In the genomic region with DNA sequence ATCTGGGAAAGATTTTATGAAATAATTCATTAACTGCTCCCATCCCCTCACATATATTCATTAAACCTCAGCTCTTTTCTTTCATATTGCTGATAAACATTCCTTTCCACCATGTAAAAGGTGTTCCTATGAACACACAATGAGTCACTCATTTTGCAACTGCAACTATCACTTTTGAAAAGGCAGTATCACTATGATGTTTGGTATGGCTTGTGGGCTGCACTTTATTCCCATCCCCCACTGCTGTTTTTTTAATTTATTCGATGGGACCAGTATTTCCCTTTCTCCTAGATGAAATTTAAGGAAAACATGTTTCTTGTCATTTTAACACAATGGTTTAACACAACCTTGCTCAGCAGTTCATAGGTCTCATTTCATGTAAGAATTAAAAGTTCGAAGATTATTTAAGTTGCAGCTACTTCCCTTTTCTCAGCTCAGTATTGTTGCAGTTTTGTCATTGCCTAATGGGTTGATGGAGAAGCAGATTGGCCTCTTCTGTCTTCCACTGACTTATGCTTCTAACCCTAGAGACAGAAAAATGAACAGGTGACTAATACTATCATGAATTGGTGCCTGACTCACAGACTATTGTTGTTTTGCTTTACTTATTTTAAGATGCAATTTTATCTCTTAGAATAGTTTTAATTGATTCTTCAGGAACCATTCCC, we compare ENCODE assay signal across 10 cellular contexts.
DNase-seq lines count a peak whose midpoint lies in the region; ATAC-seq, FAIRE-seq and TF ChIP-seq lines count a peak whose summit lies in the region.
"Had no signal": no experiment of that assay in that cellular context is flagged by ENCODE, and none has a peak within 500 bp of the region (broad histone marks: within the 10 kb centered on the region; RNA-seq: fewer than 3 reads in every experiment).

No MANE protein-coding gene starts in this region.

- FAIRE-seq in urothelium cell line (lab: Jason Lieb, UNC): no peak

- H3K4me1 Mint-ChIP-seq in MCF 10A (ENCODE audit: insufficient read depth, unreplicated experiment): peaks cover 12% of the 10 kb centered on the region

- TF ChIP-seq EP300 in esophagus muscularis mucosa (IDR thresholded peaks at IDR 0.05): no peak

- ATAC-seq in HG02943 (IDR thresholded peaks at IDR 0.05; ENCODE audit: low read depth, unreplicated experiment): peak; percentile 82
- ATAC-seq: effector memory CD8-positive, alpha-beta T cell had no signal

- no peaks in the 10 kb centered on the region for H3K36me3 ChIP-seq in breast epithelium
- no peaks in the 10 kb centered on the region for H3K36me3 ChIP-seq in esophagus muscularis mucosa
- H3K36me3 ChIP-seq: BLaER1 had no signal

- CTCF ChIA-PET in MCF 10A (lab: Yijun Ruan, JAX): interaction anchor here (0.6 to 3.2 kb wide), 3 partner anchors 9 to 172 kb away, joined by 3 to 12 read pairs (median 3); no protein-coding TSS in a partner anchor

- H3K9me3 ChIP-seq in breast epithelium (no peaks in the 10 kb centered on the region), esophagus muscularis mucosa (no peaks in the 10 kb centered on the region)
- H3K9me3 ChIP-seq: BLaER1 had no signal

- peaks cover 53% of the 10 kb centered on the region for H3K27me3 Mint-ChIP-seq in MCF 10A (ENCODE audit: insufficient read depth, unreplicated experiment)
- H3K27me3 Mint-ChIP-seq: effector memory CD8-positive, alpha-beta T cell had no signal

- no peak overlapping the region for H3K27ac Mint-ChIP-seq in MCF 10A (ENCODE audit: low read depth, unreplicated experiment)
- H3K27ac Mint-ChIP-seq: effector memory CD8-positive, alpha-beta T cell had no signal

- H3K36me3 Mint-ChIP-seq in MCF 10A (ENCODE audit: insufficient read depth, unreplicated experiment): no peaks in the 10 kb centered on the region

- no peaks in the 10 kb centered on the region for H3K9me3 Mint-ChIP-seq in MCF 10A (ENCODE audit: unreplicated experiment)
- H3K9me3 Mint-ChIP-seq: effector memory CD8-positive, alpha-beta T cell had no signal

- H3K27me3 ChIP-seq in breast epithelium (no peaks in the 10 kb centered on the region), esophagus muscularis mucosa (no peaks in the 10 kb centered on the region)
- H3K27me3 ChIP-seq: BLaER1 had no signal

- 75% methylated on average over 2 of the region's 2 CpGs for WGBS in esophagus muscularis mucosa

- H3K4me3 Mint-ChIP-seq in MCF 10A (ENCODE audit: unreplicated experiment): no peak overlapping the region
- H3K4me3 Mint-ChIP-seq: effector memory CD8-positive, alpha-beta T cell had no signal

- TF ChIP-seq CTCF in MCF 10A (IDR thresholded peaks at IDR 0.05; ENCODE audit: unreplicated experiment) (no peak), breast epithelium (IDR thresholded peaks at IDR 0.05) (no peak), esophagus muscularis mucosa (IDR thresholded peaks at IDR 0.05) (no peak)

- TF ChIP-seq POLR2A in breast epithelium (IDR thresholded peaks at IDR 0.05) (no peak), esophagus muscularis mucosa (IDR thresholded peaks at IDR 0.05; ENCODE audit: low read depth) (no peak)

- intact Hi-C loops in MCF 10A (cut with micrococcal nuclease) (no loop called here), breast epithelium (cut with DNase I; ENCODE audit: low total_unique reads) (no loop called here), esophagus muscularis mucosa (cut with DNase I) (no loop called here)

- POLR2A ChIA-PET in MCF 10A (lab: Yijun Ruan, JAX): no interaction called here

- H3K4me1 ChIP-seq in breast epithelium (no peaks in the 10 kb centered on the region), esophagus muscularis mucosa (no peaks in the 10 kb centered on the region)
- H3K4me1 ChIP-seq: BLaER1 had no signal

- H3K4me3 ChIP-seq in breast epithelium (no peak overlapping the region), esophagus muscularis mucosa (no peak overlapping the region)
- H3K4me3 ChIP-seq: BLaER1 had no signal

- H3K27ac ChIP-seq in breast epithelium (no peak overlapping the region), esophagus muscularis mucosa (replicated peaks in 1 of 4) (no peak overlapping the region)
- H3K27ac ChIP-seq: BLaER1 had no signal

- peak; percentile 60 for DNase-seq in MCF 10A (ENCODE audit: unreplicated experiment)
- DNase-seq in breast epithelium (ENCODE audit: low spot score in 2 of 2): no peak
- peak; percentile 75 to 93 for DNase-seq in NOMO-1 (lab: John Stamatoyannopoulos, UW; ENCODE audit: unreplicated experiment in 2 of 2)
- DNase-seq in urothelium cell line (ENCODE audit: low spot score): peak; percentile 40
- DNase-seq in NCI-H1092 treated with DMSO at 0.1 percent for 48 hours (lab: John Stamatoyannopoulos, UW): no peak
- DNase-seq in esophagus muscularis mucosa (ENCODE audit: extremely low spot score): no peak
- DNase-seq in stimulated activated CD4-positive, alpha-beta T cell treated with anti-CD3 and anti-CD28 coated beads, Interleukin-4, amount 100 ng/mL, for 24 hours: no peak
- DNase-seq: effector memory CD8-positive, alpha-beta T cell had no signal

- BruUV-seq in MCF 10A (replicated peaks; lab: Mats Ljungman, UMichigan): no TSS peak

Comparison
In these comparisons a context has a peak if more than half of its experiments do, and no peak if none do; other contexts are left out.
1. DNase-seq: peak in MCF 10A (single experiment), NOMO-1 (2 of 2) and urothelium cell line (single experiment); none in breast epithelium (0 of 2), NCI-H1092 treated with DMSO at 0.1 percent for 48 hours (single experiment), esophagus muscularis mucosa (single experiment) and stimulated activated CD4-positive, alpha-beta T cell treated with anti-CD3 and anti-CD28 coated beads, Interleukin-4, amount 100 ng/mL, for 24 hours (single experiment).